22 cellular contexts compared by ENCODE assay signal in the genomic region with DNA sequence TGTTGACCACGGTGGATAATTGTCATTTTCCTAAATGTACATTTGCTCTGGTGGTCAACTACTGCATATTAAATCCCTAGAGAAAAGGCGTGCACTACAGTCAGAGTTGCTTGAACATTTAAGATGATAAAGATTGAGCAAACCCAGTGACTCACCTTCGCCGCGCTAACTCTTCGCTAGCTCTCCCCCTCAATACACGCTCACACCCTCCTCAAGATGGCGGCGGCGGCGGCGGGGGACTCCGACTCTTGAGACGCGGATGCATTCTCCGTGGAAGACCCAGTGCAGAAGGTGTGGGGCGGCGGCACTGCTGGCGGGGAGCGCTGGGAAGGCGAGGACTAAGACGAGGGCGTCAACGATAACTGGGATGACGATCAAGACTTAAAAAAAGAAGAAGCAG.
"Had no signal": no experiment of that assay in that cellular context is flagged by ENCODE, and none has a peak within 500 bp of the region (broad histone marks: within the 10 kb centered on the region; RNA-seq: fewer than 3 reads in every experiment).

No MANE protein-coding gene starts in this region.

- H3K4me1 ChIP-seq: foreskin keratinocyte, prostate gland, upper lobe of right lung had no signal

- H3K27me3 ChIP-seq: body of pancreas, cardiac muscle cell, foreskin keratinocyte, neutrophil, ovary, upper lobe of right lung had no signal

- H3K4me3 ChIP-seq: body of pancreas, cardiac muscle cell, lung, ovary, prostate gland, upper lobe of right lung had no signal

- H3K9me3 ChIP-seq: body of pancreas, neutrophil, ovary, prostate gland, upper lobe of right lung had no signal

- ATAC-seq: activated T-helper 17 cell treated with anti-CD3 and anti-CD28 coated beads, Interleukin-2, amount 50 U/mL, for 72 hours; body of pancreas; foreskin keratinocyte; left lobe of liver; naive thymus-derived CD8-positive, alpha-beta T cell; upper lobe of right lung; WTC11 had no signal

- H3K36me3 Mint-ChIP-seq: mesothelial cell of epicardium; naive thymus-derived CD8-positive, alpha-beta T cell; WTC11 had no signal

- H3K36me3 ChIP-seq: cardiac muscle cell, neutrophil, ovary, prostate gland, upper lobe of right lung had no signal

- H3K27ac Mint-ChIP-seq: activated T-cell treated with anti-CD3 and anti-CD28 coated beads, Interleukin-2, amount 50 U/mL, for 24 hours; activated T-helper 17 cell treated with anti-CD3 and anti-CD28 coated beads, Interleukin-2, amount 50 U/mL, for 72 hours; mesothelial cell of epicardium; naive thymus-derived CD8-positive, alpha-beta T cell; WTC11 had no signal

- DNase-seq: activated CD4-positive, alpha-beta T cell treated with anti-CD3 and anti-CD28 coated beads, Interleukin-2, amount 50 U/mL, for 4 hours; activated CD8-positive, alpha-beta memory T cell treated with anti-CD3 and anti-CD28 coated beads for 24 hours; activated CD8-positive, alpha-beta memory T cell treated with anti-CD3 and anti-CD28 coated beads, Interleukin-2, amount 50 U/mL, for 4 hours; activated T-cell treated with anti-CD3 and anti-CD28 coated beads, Interleukin-2, amount 50 U/mL, for 24 hours; body of pancreas; cortex of kidney; foreskin keratinocyte; naive thymus-derived CD8-positive, alpha-beta T cell; ovary; stimulated activated CD4-positive, alpha-beta T cell treated with anti-CD3 and anti-CD28 coated beads, Interleukin-4, amount 100 ng/mL, for 24 hours; stimulated activated naive CD4-positive, alpha-beta T cell treated with Interleukin-2 at 50 U/mL for 16 hours; T-helper 9 cell; upper lobe of right lung had no signal

- H3K27ac ChIP-seq: body of pancreas, cardiac muscle cell, epithelial cell of prostate, foreskin keratinocyte, neutrophil, ovary, prostate gland, upper lobe of right lung had no signal

- H3K9me3 Mint-ChIP-seq: activated T-cell treated with anti-CD3 and anti-CD28 coated beads, Interleukin-2, amount 50 U/mL, for 24 hours; activated T-helper 17 cell treated with anti-CD3 and anti-CD28 coated beads, Interleukin-2, amount 50 U/mL, for 72 hours had no signal

- H3K4me3 Mint-ChIP-seq: activated T-cell treated with anti-CD3 and anti-CD28 coated beads, Interleukin-2, amount 50 U/mL, for 24 hours; activated T-helper 17 cell treated with anti-CD3 and anti-CD28 coated beads, Interleukin-2, amount 50 U/mL, for 72 hours; mesothelial cell of epicardium; naive thymus-derived CD8-positive, alpha-beta T cell; WTC11 had no signal

- H3K4me1 Mint-ChIP-seq: activated T-helper 17 cell treated with anti-CD3 and anti-CD28 coated beads, Interleukin-2, amount 50 U/mL, for 72 hours; mesothelial cell of epicardium had no signal
